Comparison of ENCODE assay signal across 8 cellular contexts in genomic region chr10:88881335-88881734, GRCh38. TPM values are rescaled to one million over a fixed set of nuclear protein-coding genes. Genes with fewer than 3 reads are reported as not detected.
DNase-seq lines count a peak whose midpoint lies in the region; ATAC-seq and TF ChIP-seq lines count a peak whose summit lies in the region.

No MANE protein-coding gene starts in this region.

- no peak for TF ChIP-seq CTCF in neural progenitor cell (IDR thresholded peaks at IDR 0.05)

- H3K27ac Mint-ChIP-seq in CD8-positive, alpha-beta memory T cell: peak overlapping the region; percentile 79 to 99 (median 96)
- H3K27ac Mint-ChIP-seq in neural progenitor cell: no peak overlapping the region

- intact Hi-C loops in posterior cingulate gyrus (cut with DNase I): no loop called here

- peaks cover 0 to 14% (median 1%) of the 10 kb centered on the region in 3 donors for H3K36me3 Mint-ChIP-seq in CD8-positive, alpha-beta memory T cell
- no peaks in the 10 kb centered on the region for H3K36me3 Mint-ChIP-seq in neural progenitor cell

- no peak for ATAC-seq in HG02759 (IDR thresholded peaks at IDR 0.05; ENCODE audit: unreplicated experiment)

- no peaks in the 10 kb centered on the region for H3K27me3 ChIP-seq in CD8-positive, alpha-beta memory T cell (ENCODE audit: insufficient read depth, low read length, poor library complexity, severe bottlenecking)
- peaks cover 34% of the 10 kb centered on the region for H3K27me3 ChIP-seq in NT2/D1 (ENCODE audit: insufficient read depth, insufficient read length)
- H3K27me3 ChIP-seq in effector memory CD4-positive, alpha-beta T cell (replicated peaks; ENCODE audit: control insufficient read depth, insufficient read depth, low read length, poor library complexity, severe bottlenecking): no peaks in the 10 kb centered on the region
- H3K27me3 ChIP-seq in neural progenitor cell: peaks cover 53% of the 10 kb centered on the region

- no peaks in the 10 kb centered on the region for H4K20me1 ChIP-seq in neural progenitor cell (ENCODE audit: low read depth)

- H3K27me3 Mint-ChIP-seq in CD8-positive, alpha-beta memory T cell: no peaks in the 10 kb centered on the region
- no peaks in the 10 kb centered on the region for H3K27me3 Mint-ChIP-seq in neural progenitor cell (ENCODE audit: insufficient read depth, low read depth)

- peaks cover 0 to 2% (median 0%) of the 10 kb centered on the region in 5 donors for H3K9me3 Mint-ChIP-seq in CD8-positive, alpha-beta memory T cell
- no peaks in the 10 kb centered on the region for H3K9me3 Mint-ChIP-seq in neural progenitor cell

- no peaks in the 10 kb centered on the region for H3K36me3 ChIP-seq in CD8-positive, alpha-beta memory T cell (ENCODE audit: insufficient read depth, low read length)
- H3K36me3 ChIP-seq in NT2/D1 (ENCODE audit: insufficient read depth, insufficient read length, low read length) (no peaks in the 10 kb centered on the region), neural progenitor cell (no peaks in the 10 kb centered on the region)
- no peaks in the 10 kb centered on the region for H3K36me3 ChIP-seq in effector memory CD4-positive, alpha-beta T cell (ENCODE audit: control insufficient read depth, insufficient read depth, low read length)

- POLR2A ChIA-PET in CD8-positive, alpha-beta memory T cell (lab: Charles Lee): interaction anchor here (0.9 to 2.1 kb wide), 2 partner anchors 50 to 109 kb away, joined by 3 to 10 read pairs; partner anchors contain the start of gene FAS

- peak overlapping the region; percentile 93 to 100 (median 98) for H3K4me3 Mint-ChIP-seq in CD8-positive, alpha-beta memory T cell
- peak overlapping the region; percentile 94 for H3K4me3 Mint-ChIP-seq in neural progenitor cell

- H3K9me3 ChIP-seq in CD8-positive, alpha-beta memory T cell (ENCODE audit: low read length): no peaks in the 10 kb centered on the region
- H3K9me3 ChIP-seq in NT2/D1 (ENCODE audit: insufficient read depth, low read length) (no peaks in the 10 kb centered on the region), neural progenitor cell (ENCODE audit: low read depth) (no peaks in the 10 kb centered on the region)
- H3K9me3 ChIP-seq in effector memory CD4-positive, alpha-beta T cell (ENCODE audit: control insufficient read depth, low read length): no peaks in the 10 kb centered on the region

- H3K4me3 ChIP-seq in CD8-positive, alpha-beta memory T cell (ENCODE audit: low read length): peak overlapping the region; percentile 74
- peak overlapping the region; percentile 76 for H3K4me3 ChIP-seq in NT2/D1 (ENCODE audit: insufficient read length, low read depth)
- H3K4me3 ChIP-seq in effector memory CD4-positive, alpha-beta T cell (ENCODE audit: insufficient read depth, low read depth, low read length, poor library complexity, severe bottlenecking): peak overlapping the region; percentile 96
- peak overlapping the region; percentile 89 for H3K4me3 ChIP-seq in neural progenitor cell

- H3K79me2 ChIP-seq in neural progenitor cell (ENCODE audit: low read depth): no peaks in the 10 kb centered on the region

- H3K4me1 ChIP-seq in CD8-positive, alpha-beta memory T cell (ENCODE audit: insufficient read depth, low read length): peaks cover 59% of the 10 kb centered on the region
- H3K4me1 ChIP-seq in NT2/D1 (ENCODE audit: insufficient read depth, insufficient read length) (no peaks in the 10 kb centered on the region), neural progenitor cell (no peaks in the 10 kb centered on the region)
- peaks cover 18% of the 10 kb centered on the region for H3K4me1 ChIP-seq in effector memory CD4-positive, alpha-beta T cell (ENCODE audit: control insufficient read depth, insufficient read depth, low read length, poor library complexity, severe bottlenecking)

- H3K4me1 Mint-ChIP-seq in CD8-positive, alpha-beta memory T cell: peaks cover 63 to 76% (median 72%) of the 10 kb centered on the region in 3 donors
- H3K4me1 Mint-ChIP-seq in neural progenitor cell: peaks cover 5% of the 10 kb centered on the region

- peaks cover 12% of the 10 kb centered on the region for H3F3A ChIP-seq in neural progenitor cell (ENCODE audit: low read depth)

- no peak overlapping the region for H3K9ac ChIP-seq in NT2/D1 (ENCODE audit: insufficient read length, low read depth)
- no peak overlapping the region for H3K9ac ChIP-seq in neural progenitor cell

- H2AFZ ChIP-seq in neural progenitor cell (replicated peaks): no peak overlapping the region

- DNase-seq in CD8-positive, alpha-beta memory T cell: no peak
- DNase-seq in NT2/D1 (ENCODE audit: low read depth, low spot score) (no peak), neural progenitor cell (ENCODE audit: low spot score) (no peak), posterior cingulate gyrus (no peak), NOMO-1 treated with DMSO at 0.1 percent for 48 hours (lab: John Stamatoyannopoulos, UW; ENCODE audit: unreplicated experiment) (no peak)
- DNase-seq in effector memory CD4-positive, alpha-beta T cell: no peak
- DNase-seq in activated CD4-positive, CD25-positive, alpha-beta regulatory T cell treated with anti-CD3 and anti-CD28 coated beads, Interleukin-2, amount 50 U/mL, for 72 hours: no peak

- peak overlapping the region; percentile 97 for H3K4me2 ChIP-seq in neural progenitor cell

- peak overlapping the region; percentile 80 for H3K27ac ChIP-seq in CD8-positive, alpha-beta memory T cell (ENCODE audit: low read depth, low read length)
- peak overlapping the region; percentile 76 for H3K27ac ChIP-seq in effector memory CD4-positive, alpha-beta T cell (ENCODE audit: insufficient read depth, low read length, poor library complexity, severe bottlenecking)
- no peak overlapping the region for H3K27ac ChIP-seq in neural progenitor cell

- CTCF ChIA-PET in CD8-positive, alpha-beta memory T cell (lab: Charles Lee): interaction anchor here (0.9 to 2.0 kb wide), 4 partner anchors 11 to 52 kb away, joined by 3 to 6 read pairs (median 4); no protein-coding TSS in a partner anchor

RNA-seq across cellular contexts. Expression of gene STAMBPL1, which starts 1.3 kb away (rescaled TPM):
- 10 to 100 TPM; 22.3 to 24.7 TPM for total RNA-seq in CD8-positive, alpha-beta memory T cell
- 10.6 TPM for polyA plus RNA-seq in CD8-positive, alpha-beta memory T cell
- total RNA-seq in neural progenitor cell (ENCODE audit: low replicate concordance): 1.6 and 1.9 TPM in 2 replicates

RNA-seq across cellular contexts. Expression of gene ANKRD22, which starts 29.7 kb away (rescaled TPM):
- total RNA-seq in CD8-positive, alpha-beta memory T cell: not detected
- 0.63 TPM for polyA plus RNA-seq in CD8-positive, alpha-beta memory T cell
- total RNA-seq in neural progenitor cell (ENCODE audit: low replicate concordance): not detected in 2 replicates
